21 cellular contexts compared by ENCODE assay signal in the genomic region with DNA sequence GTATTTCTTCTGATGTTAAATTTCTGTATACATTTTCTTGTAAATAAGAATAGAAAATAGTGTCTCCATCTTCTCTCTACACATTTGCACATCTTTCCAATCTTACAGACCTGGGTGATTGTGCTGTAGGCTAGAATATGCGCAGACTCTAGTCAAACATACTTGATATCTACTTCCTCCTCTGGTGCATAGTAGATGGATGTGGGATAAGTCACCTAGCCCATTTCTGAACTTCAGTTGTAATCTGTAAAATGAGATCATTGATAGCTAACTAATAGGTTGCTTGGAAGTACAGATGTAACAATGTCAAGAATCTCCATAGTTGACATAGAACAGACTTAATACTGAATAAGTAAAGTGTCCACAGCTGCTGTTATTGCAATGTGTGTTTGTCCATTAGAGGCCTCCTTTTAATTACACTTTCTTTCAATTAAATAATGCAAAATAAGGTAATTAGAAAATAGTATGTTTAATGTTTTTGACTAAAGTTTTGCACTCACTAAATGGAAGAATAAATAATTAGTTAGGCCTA.
"Had no signal": no experiment of that assay in that cellular context is flagged by ENCODE, and none has a peak within 500 bp of the region (broad histone marks: within the 10 kb centered on the region; RNA-seq: fewer than 3 reads in every experiment).

No MANE protein-coding gene starts in this region.

- DNase-seq: hippocampal formation; left cardiac atrium; mesendoderm; midbrain; mucosa of descending colon; naive thymus-derived CD4-positive, alpha-beta T cell; ovary; retina; right cardiac atrium; spleen; stimulated activated CD4-positive, alpha-beta T cell treated with anti-CD3 and anti-CD28 coated beads, Interleukin-4, amount 100 ng/mL, for 24 hours; stimulated activated naive CD4-positive, alpha-beta T cell; uterus had no signal

- H3K27me3 ChIP-seq: ovary, spleen, suprapubic skin, tibial nerve, uterus had no signal

- H3K4me1 ChIP-seq: suprapubic skin, tibial nerve, uterus had no signal

- H3K9me3 ChIP-seq: mucosa of descending colon, ovary, spleen, suprapubic skin, tibial nerve, uterus had no signal

- ATAC-seq: left cardiac atrium; left lobe of liver; mucosa of descending colon; naive thymus-derived CD4-positive, alpha-beta T cell; natural killer cell treated with Interleukin-12 subunit alpha and Interleukin-12 subunit beta and Interleukin-15 and Interleukin-18, amount 100 ng/mL, for 72 hours; right cardiac atrium; sciatic nerve; stimulated activated effector memory CD8-positive, alpha-beta T cell treated with anti-CD3 and anti-CD28 coated beads, Interleukin-12 subunit alpha, Interleukin-12 subunit beta, amount 100 ng/mL, for 72 hours had no signal

- H3K36me3 ChIP-seq: ovary, spleen, suprapubic skin, tibial nerve, uterus had no signal

- H3K27ac ChIP-seq: ovary, skin epidermis, spleen, suprapubic skin, tibial nerve, uterus had no signal

- H3K4me3 ChIP-seq: lung, mucosa of descending colon, ovary, skin epidermis, spleen, suprapubic skin, tibial nerve, uterus had no signal
